In the genomic region with DNA sequence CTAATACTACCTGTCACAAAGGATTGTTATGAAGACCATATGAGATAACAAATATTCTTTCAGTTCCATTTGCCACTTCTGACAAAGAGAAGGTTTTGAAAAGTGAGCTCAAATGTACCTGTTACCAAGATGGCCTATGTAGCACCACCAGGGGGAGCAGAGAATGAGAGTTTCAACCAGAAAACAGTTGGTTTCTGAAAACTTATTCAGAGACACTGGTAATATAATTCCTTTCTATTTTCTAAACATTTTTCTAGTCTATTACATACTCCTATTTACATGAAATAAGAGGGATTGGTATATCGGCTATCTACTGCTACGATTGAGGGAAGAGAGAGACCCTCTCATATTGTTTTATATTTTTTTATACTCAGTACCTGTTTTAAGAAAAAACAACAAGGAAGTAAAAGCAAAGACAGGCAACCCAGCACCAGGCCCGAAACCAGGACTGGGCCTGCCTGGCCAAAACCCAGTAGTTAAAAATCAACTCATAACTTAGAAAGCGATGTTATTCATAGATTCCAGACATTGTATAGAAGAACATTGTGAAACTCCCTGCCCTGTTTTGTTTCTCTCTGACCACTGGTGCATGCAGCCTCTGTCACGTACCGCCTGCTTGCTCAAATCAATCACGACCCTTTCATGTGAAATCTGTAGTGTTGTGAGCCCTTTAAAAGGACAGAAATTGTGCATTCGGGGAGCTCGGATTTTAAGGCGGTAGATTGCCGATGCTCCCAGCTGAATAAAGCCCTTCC, we compare ENCODE assay signal across 8 cellular contexts. TPM values are rescaled to one million over a fixed set of nuclear protein-coding genes. Genes with fewer than 3 reads are reported as not detected.
DNase-seq lines count a peak whose midpoint lies in the region; ATAC-seq lines count a peak whose summit lies in the region.

No MANE protein-coding gene starts in this region.

- peaks cover 3 to 4% of the 10 kb centered on the region in 2 donors for H3K36me3 Mint-ChIP-seq in activated T-cell treated with anti-CD3 and anti-CD28 coated beads, Interleukin-2, amount 50 U/mL, for 72 hours (ENCODE audit: insufficient read depth in 2 of 2)

- peaks cover 56% of the 10 kb centered on the region for H3K4me1 Mint-ChIP-seq in activated T-cell treated with anti-CD3 and anti-CD28 coated beads, Interleukin-2, amount 50 U/mL, for 72 hours (ENCODE audit: low read depth)

- H3K9me3 Mint-ChIP-seq in activated T-cell treated with anti-CD3 and anti-CD28 coated beads, Interleukin-2, amount 50 U/mL, for 72 hours: no peaks in the 10 kb centered on the region

- H3K27me3 Mint-ChIP-seq in activated T-cell treated with anti-CD3 and anti-CD28 coated beads, Interleukin-2, amount 50 U/mL, for 72 hours (ENCODE audit: low read depth): no peaks in the 10 kb centered on the region

- ATAC-seq in GM21737 (IDR thresholded peaks at IDR 0.05; ENCODE audit: unreplicated experiment): peak; percentile 77
- peak; percentile 38 to 42 for ATAC-seq in activated T-cell treated with anti-CD3 and anti-CD28 coated beads, Interleukin-2, amount 50 U/mL, for 72 hours (replicated peaks in 1 of 2)
- no peak for ATAC-seq in HG03469 (IDR thresholded peaks at IDR 0.05; ENCODE audit: unreplicated experiment)

- peak; percentile 6 to 19 for DNase-seq in activated CD8-positive, alpha-beta memory T cell treated with anti-CD3 and anti-CD28 coated beads for 4 hours (ENCODE audit: low read depth in 2 of 2)
- no peak for DNase-seq in activated CD8-positive, alpha-beta memory T cell treated with anti-CD3 and anti-CD28 coated beads for 24 hours
- DNase-seq in Kasumi-1 (lab: John Stamatoyannopoulos, UW): peak; percentile 17 to 57
- peak; percentile 66 to 71 for DNase-seq in activated T-cell treated with anti-CD3 and anti-CD28 coated beads, Interleukin-2, amount 50 U/mL, for 72 hours
- peak; percentile 26 for DNase-seq in inferior parietal cortex (ENCODE audit: extremely low spot score)
- DNase-seq in stimulated activated naive CD4-positive, alpha-beta T cell treated with Interleukin-2 at 50 U/mL for 16 hours (lab: John Stamatoyannopoulos, UW): peak; percentile 33

- no peak overlapping the region for H3K4me3 Mint-ChIP-seq in activated T-cell treated with anti-CD3 and anti-CD28 coated beads, Interleukin-2, amount 50 U/mL, for 72 hours

- peak overlapping the region; percentile 63 for H3K27ac Mint-ChIP-seq in activated T-cell treated with anti-CD3 and anti-CD28 coated beads, Interleukin-2, amount 50 U/mL, for 72 hours

RNA-seq across cellular contexts. Expression of a gene that starts 48.3 kb away (rescaled TPM):
- 1 to 10 TPM; 3.0 to 8.0 TPM for total RNA-seq in activated T-cell treated with anti-CD3 and anti-CD28 coated beads, Interleukin-2, amount 50 U/mL, for 72 hours
